29 cellular contexts compared by ENCODE assay signal in the genomic region with DNA sequence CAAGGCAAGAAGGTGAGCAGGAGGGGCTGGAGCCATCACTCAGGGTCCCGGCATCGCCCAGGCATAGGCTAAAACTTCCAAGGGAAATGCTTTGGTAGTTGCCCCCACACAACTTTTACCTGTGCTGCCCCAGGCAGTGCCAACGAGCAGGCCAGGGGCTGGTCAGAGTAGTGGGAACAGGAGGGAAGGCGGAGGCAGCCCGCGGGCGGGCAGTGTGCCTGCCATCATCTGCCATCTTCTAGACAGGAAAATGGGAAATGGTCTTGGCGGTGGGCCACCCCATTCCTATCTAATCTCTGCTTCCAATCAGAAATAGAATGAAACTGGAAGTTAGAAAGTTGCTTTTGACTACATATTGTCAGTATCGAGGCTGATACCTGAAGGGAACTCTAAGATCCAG. TPM values are rescaled to one million over a fixed set of nuclear protein-coding genes. Genes with fewer than 3 reads are reported as not detected.
A peak's percentile ranks its signal among the peaks of the same experiment; 100 is the strongest.
DNase-seq lines count a peak whose midpoint lies in the region; ATAC-seq lines count a peak whose summit lies in the region.
"Had no signal": no experiment of that assay in that cellular context is flagged by ENCODE, and none has a peak within 500 bp of the region (broad histone marks: within the 10 kb centered on the region; RNA-seq: fewer than 3 reads in every experiment).

No MANE protein-coding gene starts in this region.

- H3K9me3 Mint-ChIP-seq in memory B cell = no peaks in the 10 kb centered on the region
- H3K9me3 Mint-ChIP-seq: CD14-positive monocyte; CD4-positive, alpha-beta memory T cell; CD4-positive, alpha-beta T cell; CD8-positive, alpha-beta memory T cell; CD8-positive, alpha-beta T cell had no signal

- DNase-seq in T-helper 17 cell (no peak), memory B cell (ENCODE audit: low spot score in 2 of 2) (no peak), AML-193 (lab: John Stamatoyannopoulos, UW) (no peak)
- DNase-seq in stimulated activated CD4-positive, alpha-beta T cell treated with anti-CD3 and anti-CD28 coated beads, Interleukin-2, amount 100 ng/mL, for 48 hours = no peak
- DNase-seq: 8988T; ACHN; BE2C; C1 segment of cervical spinal cord; Caco-2; Calu3; CD4-positive, alpha-beta memory T cell; CD4-positive, alpha-beta T cell; CD4-positive, CD25-positive, alpha-beta regulatory T cell; CD8-positive, alpha-beta memory T cell; CD8-positive, alpha-beta T cell; COR-L47; DMS 273 treated with DMSO at 0.1 percent for 48 hours; DMS153; DMS53; DMS79; DMS79 treated with DMSO at 0.1 percent for 48 hours; DND-41; EL had no signal

- ATAC-seq in T-helper 17 cell = no peak
- no peak for ATAC-seq in memory B cell (ENCODE audit: low read depth)
- ATAC-seq: A549; CD8-positive, alpha-beta T cell had no signal

- H3K4me1 Mint-ChIP-seq in T-helper 17 cell (peaks cover 15% of the 10 kb centered on the region), memory B cell (peaks cover 7% of the 10 kb centered on the region)

- H3K27me3 Mint-ChIP-seq in T-helper 17 cell (no peaks in the 10 kb centered on the region), memory B cell (peaks cover 2% of the 10 kb centered on the region)
- H3K27me3 Mint-ChIP-seq: CD4-positive, alpha-beta memory T cell; CD4-positive, alpha-beta T cell; CD8-positive, alpha-beta memory T cell had no signal

- no peak overlapping the region for H3K4me3 Mint-ChIP-seq in T-helper 17 cell
- H3K4me3 Mint-ChIP-seq in memory B cell = no peak overlapping the region
- H3K4me3 Mint-ChIP-seq: B cell; CD14-positive monocyte; CD4-positive, alpha-beta memory T cell; CD4-positive, alpha-beta T cell; CD4-positive, CD25-positive, alpha-beta regulatory T cell; CD8-positive, alpha-beta memory T cell; CD8-positive, alpha-beta T cell had no signal

- H3K27ac Mint-ChIP-seq in T-helper 17 cell = peak overlapping the region; percentile 45
- peak overlapping the region; percentile 15 for H3K27ac Mint-ChIP-seq in memory B cell
- H3K27ac Mint-ChIP-seq: B cell; CD4-positive, alpha-beta T cell; CD8-positive, alpha-beta memory T cell; CD8-positive, alpha-beta T cell had no signal

- no peaks in the 10 kb centered on the region for H3K9me3 ChIP-seq in T-helper 17 cell (ENCODE audit: control insufficient read depth, low read length, poor library complexity, severe bottlenecking)
- H3K9me3 ChIP-seq: A549; BE2C; BLaER1; BLaER1 treated with 17β-estradiol and CSF1 and Interleukin-3, amounts not matched to agents 10 nM and 100 nM; Caco-2 had no signal

- H3K36me3 Mint-ChIP-seq in T-helper 17 cell (ENCODE audit: low read depth) (peaks cover 7% of the 10 kb centered on the region), memory B cell (peaks cover 3% of the 10 kb centered on the region)
- H3K36me3 Mint-ChIP-seq: CD14-positive monocyte had no signal

RNA-seq across cellular contexts. Expression of a gene that starts 26.0 kb away (rescaled TPM):
- total RNA-seq in T-helper 17 cell = 1 to 10 TPM in 1 of 2 donors, not detected in 1; 1.4 TPM
- total RNA-seq: A673; CD4-positive, alpha-beta memory T cell; CD4-positive, alpha-beta T cell; CD4-positive, CD25-positive, alpha-beta regulatory T cell; CD8-positive, alpha-beta memory T cell; CD8-positive, alpha-beta T cell had no signal
